ENCODE assay signal across 1 cellular context in genomic region chr2:65686928-65687521, GRCh38.
TF ChIP-seq lines count a peak whose summit lies in the region.

No MANE protein-coding gene starts in this region.

TF ChIP-seq in WTC11, 78 proteins besides CTCF, POLR2A, EP300 and RAD21 (continued from another document):
- TF ChIP-seq ZBTB43 (CRISPR knock-in tag; IDR thresholded peaks at IDR 0.05) = no peak
- no peak for TF ChIP-seq ZNF138 (CRISPR knock-in tag; conservative IDR thresholded peaks at IDR 0.05)
- no peak for TF ChIP-seq STAT6 (CRISPR knock-in tag; conservative IDR thresholded peaks at IDR 0.05; ENCODE audit: low read depth)
- TF ChIP-seq ATF1 (CRISPR knock-in tag; IDR thresholded peaks at IDR 0.05) = no peak
- no peak for TF ChIP-seq FOXJ3 (CRISPR knock-in tag; IDR thresholded peaks at IDR 0.05; ENCODE audit: borderline replicate concordance)
